10 cellular contexts compared by ENCODE assay signal in genomic region chr2:14633031-14633430, GRCh38. TPM values are rescaled to one million over a fixed set of nuclear protein-coding genes. Genes with fewer than 3 reads are reported as not detected.
DNase-seq lines count a peak whose midpoint lies in the region; ATAC-seq, FAIRE-seq and TF ChIP-seq lines count a peak whose summit lies in the region.
"Had no signal": no experiment of that assay in that cellular context is flagged by ENCODE, and none has a peak within 500 bp of the region (broad histone marks: within the 10 kb centered on the region; RNA-seq: fewer than 3 reads in every experiment).

No MANE protein-coding gene starts in this region.

- H3K9me3 ChIP-seq in heart right ventricle (no peaks in the 10 kb centered on the region), lower lobe of right lung (no peaks in the 10 kb centered on the region), uterus (no peaks in the 10 kb centered on the region)

- 7 to 8% methylated on average over 14 of the region's 14 CpGs for WGBS in heart right ventricle, 2 donors

- H3K27me3 ChIP-seq in heart right ventricle: peaks cover 13 to 79% (median 67%) of the 10 kb centered on the region in 7 donors
- no peaks in the 10 kb centered on the region for H3K27me3 ChIP-seq in bronchial epithelial cell (ENCODE audit: control insufficient read depth, insufficient read depth, low read length)
- H3K27me3 ChIP-seq in lower lobe of right lung (ENCODE audit: low read depth): peaks cover 33% of the 10 kb centered on the region
- H3K27me3 ChIP-seq in uterus: no peaks in the 10 kb centered on the region

- no peaks in the 10 kb centered on the region for H3K36me3 ChIP-seq in heart right ventricle
- H3K36me3 ChIP-seq in bronchial epithelial cell (ENCODE audit: control insufficient read depth, insufficient read depth, low read length): no peaks in the 10 kb centered on the region
- no peaks in the 10 kb centered on the region for H3K36me3 ChIP-seq in lower lobe of right lung
- H3K36me3 ChIP-seq in uterus: no peaks in the 10 kb centered on the region

- TF ChIP-seq CTCF in heart right ventricle (IDR thresholded peaks at IDR 0.05) (no peak), bronchial epithelial cell (IDR thresholded peaks at IDR 0.05; ENCODE audit: insufficient read depth, low read length, severe bottlenecking) (no peak), lower lobe of right lung (IDR thresholded peaks at IDR 0.05) (no peak), uterus (IDR thresholded peaks at IDR 0.05) (no peak)

- intact Hi-C loops in heart right ventricle (cut with DNase I): loop anchor here in 4 of 10 donors (5.0 to 10.0 kb wide), 3 partner anchors 98 to 944 kb away; no protein-coding TSS in a partner anchor
- intact Hi-C loops in Right ventricle myocardium inferior (cut with DNase I): loop anchor here (5.0 kb wide), 2 partner anchors 101 to 206 kb away; no protein-coding TSS in a partner anchor
- intact Hi-C loops in lower lobe of right lung (cut with DNase I): no loop called here
- intact Hi-C loops in uterus (cut with DNase I; ENCODE audit: low total_unique reads): no loop called here

- H3K27ac ChIP-seq in heart right ventricle (no peak overlapping the region), lower lobe of right lung (no peak overlapping the region), uterus (no peak overlapping the region)

- H3K4me3 ChIP-seq in heart right ventricle (peak overlapping the region; percentile 20 to 65 (median 54)), bronchial epithelial cell (ENCODE audit: low read depth, low read length) (peak overlapping the region; percentile 82), lower lobe of right lung (peak overlapping the region; percentile 63), uterus (peak overlapping the region; percentile 29 to 56)

- no peak for TF ChIP-seq POLR2A in uterus (IDR thresholded peaks at IDR 0.05)

- peak; percentile 95 for FAIRE-seq in bronchial epithelial cell (lab: Jason Lieb, UNC)
- FAIRE-seq: endometrium had no signal

- H3K4me1 ChIP-seq in heart right ventricle (peaks cover 7 to 41% (median 17%) of the 10 kb centered on the region in 9 donors), lower lobe of right lung (peaks cover 9% of the 10 kb centered on the region), uterus (no peaks in the 10 kb centered on the region)

- DNase-seq in heart right ventricle (no peak), Right ventricle myocardium inferior (ENCODE audit: missing footprints) (no peak), bronchial epithelial cell (ENCODE audit: low read depth) (no peak), lower lobe of right lung (peak; percentile 44), uterus (peak in 1 of 2 donors; percentile 14), activated gamma-delta T cell treated with Interleukin-2 at 50 U/mL for 16 hours (no peak), hippocampal formation (lab: John Stamatoyannopoulos, UW) (no peak)

- ATAC-seq in heart right ventricle (no peak), Right ventricle myocardium inferior (no peak), lower lobe of right lung (peak in 1 of 2 donors; percentile 11), GM21529 (IDR thresholded peaks at IDR 0.05; ENCODE audit: unreplicated experiment) (no peak)

RNA-seq across cellular contexts. Expression of gene LRATD1, which starts 0.5 kb away (rescaled TPM):
- total RNA-seq in heart right ventricle (1 to 10 TPM in 7 of 10 donors, under 1 TPM in 3; 0.23 to 3.6 (median 1.5) TPM), Right ventricle myocardium inferior (2.5 TPM), bronchial epithelial cell (23.2 and 27.8 TPM in 2 replicates), lower lobe of right lung (8.0 TPM), uterus (10 to 100 TPM in 3 of 4 donors, 1 to 10 TPM in 1; 5.1 to 14.1 (median 10.3) TPM)
- polyA plus RNA-seq in heart right ventricle: 1 to 10 TPM in 1 of 2 donors, under 1 TPM in 1; 0.13 to 1.1 TPM
- total RNA-seq: T-helper 2 cell treated with Interferon-gamma antibody and Interleukin-4, amounts not matched to agents 100 ng/mL and 5 ng/mL, for 36 hours had no signal
